Comparison of ENCODE assay signal across 8 cellular contexts in genomic region chr12:123713398-123714301, GRCh38. TPM values are rescaled to one million over a fixed set of nuclear protein-coding genes. Genes with fewer than 3 reads are reported as not detected.
DNase-seq lines count a peak whose midpoint lies in the region; ATAC-seq and TF ChIP-seq lines count a peak whose summit lies in the region.

No MANE protein-coding gene starts in this region.

- TSS peak; percentile 76 for BruUV-seq in Panc1 (replicated peaks; lab: Mats Ljungman, UMichigan)

- peak overlapping the region; percentile 78 to 88 for H3K27ac Mint-ChIP-seq in natural killer cell

- no peaks in the 10 kb centered on the region for H3K27me3 ChIP-seq in Panc1 (ENCODE audit: control insufficient read depth, insufficient read depth, low read length)

- H3K4me3 ChIP-seq in Panc1 (ENCODE audit: low read depth in 2 of 2, low read length in 2 of 2): peak overlapping the region; percentile 79 to 85
- peak overlapping the region; percentile 93 for H3K4me3 ChIP-seq in coronary artery

- CTCF ChIA-PET in Panc1 (lab: Charles Lee): no interaction called here

- H3K4me1 ChIP-seq in Panc1 (ENCODE audit: control insufficient read depth, insufficient read depth, low read length): peaks cover 8% of the 10 kb centered on the region

- intact Hi-C loops in Panc1 (cut with micrococcal nuclease; ENCODE audit: unreplicated experiment): no loop called here
- intact Hi-C loops in natural killer cell (cut with micrococcal nuclease): loop anchor here (2.0 to 5.0 kb wide), 2 partner anchors 29 to 41 kb away; partner anchors contain the start of gene TCTN2

- H3K36me3 Mint-ChIP-seq in natural killer cell: no peaks in the 10 kb centered on the region

- POLR2A ChIA-PET in Panc1 (lab: Charles Lee): no interaction called here

- peak overlapping the region; percentile 91 for H3K4me3 Mint-ChIP-seq in natural killer cell

- peak; percentile 59 for DNase-seq in stimulated activated CD4-positive, alpha-beta T cell treated with anti-CD3 and anti-CD28 coated beads, Interleukin-1b, Interleukin-23, amount 100 ng/mL, for 48 hours
- DNase-seq in stimulated activated CD4-positive, alpha-beta T cell treated with anti-CD3 and anti-CD28 coated beads, Interleukin-12 subunit alpha, Interleukin-12 subunit beta, amount 100 ng/mL, for 4 hours: no peak
- DNase-seq in Panc1 (ENCODE audit: low read depth, low spot score) (no peak), coronary artery (ENCODE audit: low spot score) (no peak), natural killer cell (no peak), COR-L47 (lab: John Stamatoyannopoulos, UW) (no peak)

- no peaks in the 10 kb centered on the region for H3K36me3 ChIP-seq in Panc1 (ENCODE audit: control insufficient read depth, insufficient read depth, low read length)

- H3K9me3 ChIP-seq in Panc1 (ENCODE audit: control insufficient read depth, insufficient read depth, low read depth, low read length): no peaks in the 10 kb centered on the region

- in situ Hi-C loops in Panc1 (cut with HindIII; ENCODE audit: low pct_unique_long_range_greater_than_20kb, low sequenced_read_pairs): no loop called here

- TF ChIP-seq CTCF in Panc1 (IDR thresholded peaks at IDR 0.05): no peak
- no peak for TF ChIP-seq CTCF in coronary artery (IDR thresholded peaks at IDR 0.05)
- TF ChIP-seq CTCF in natural killer cell (IDR thresholded peaks at IDR 0.05): no peak

- no peaks in the 10 kb centered on the region for H3K9me3 Mint-ChIP-seq in natural killer cell

- no peak for ATAC-seq in Panc1
- no peak for ATAC-seq in natural killer cell
- ATAC-seq in HG03196 (IDR thresholded peaks at IDR 0.05; ENCODE audit: unreplicated experiment): no peak
- ATAC-seq in GM21360 (IDR thresholded peaks at IDR 0.05; ENCODE audit: unreplicated experiment): no peak

- H3K27ac ChIP-seq in Panc1 (ENCODE audit: low read length) (peak overlapping the region; percentile 79), coronary artery (no peak overlapping the region)

- H3K27me3 Mint-ChIP-seq in natural killer cell (ENCODE audit: low read depth in 2 of 2): no peaks in the 10 kb centered on the region

- H3K4me1 Mint-ChIP-seq in natural killer cell: peaks cover 32 to 37% of the 10 kb centered on the region in 2 donors

RNA-seq across cellular contexts. Expression of gene ATP6V0A2, which starts 1.5 kb away (rescaled TPM):
- 35.2 TPM for total RNA-seq in Panc1 (2021; ENCODE audit: unreplicated experiment)
- 20.9 TPM for polyA plus RNA-seq in Panc1 (2012; ENCODE audit: insufficient read length)
- total RNA-seq in natural killer cell: 10 to 100 TPM; 47.7 to 69.5 (median 56.5) TPM

RNA-seq across cellular contexts. Expression of gene TCTN2, which starts 42.7 kb away (rescaled TPM):
- total RNA-seq in Panc1 (2021; ENCODE audit: unreplicated experiment) (14.7 TPM), natural killer cell (1 to 10 TPM; 3.2 to 7.3 (median 4.6) TPM)
- polyA plus RNA-seq in Panc1 (2012; ENCODE audit: insufficient read length): 16.7 TPM

RNA-seq across cellular contexts. Expression of gene DNAH10, which starts 48.5 kb away (rescaled TPM):
- total RNA-seq in Panc1 (2021; ENCODE audit: unreplicated experiment) (0.39 TPM), natural killer cell (1 to 10 TPM in 1 of 3 donors, under 1 TPM in 2; 0.43 to 1.7 (median 0.94) TPM)
- 0.82 TPM for polyA plus RNA-seq in Panc1 (2012; ENCODE audit: insufficient read length)
